In the genomic region with DNA sequence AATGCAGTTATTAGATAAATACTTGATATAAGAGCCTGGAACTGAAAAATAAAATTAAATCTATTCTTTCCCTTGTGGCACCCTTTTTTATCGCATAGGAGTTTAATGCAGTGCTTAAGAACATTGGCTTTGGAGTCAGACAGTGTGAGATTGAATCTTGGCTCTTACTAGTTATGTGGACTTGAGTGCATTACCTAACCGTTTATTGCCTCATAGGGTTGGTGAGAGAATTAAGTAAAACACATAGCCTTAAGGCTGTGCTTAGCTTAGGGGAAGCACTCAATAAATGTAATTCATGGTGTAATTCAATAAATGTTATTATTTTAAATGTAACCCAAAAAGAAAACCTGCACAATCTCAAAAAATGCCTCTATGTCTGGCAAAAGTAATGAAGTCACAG, we compare ENCODE assay signal across 8 cellular contexts. TPM values are rescaled to one million over a fixed set of nuclear protein-coding genes. Genes with fewer than 3 reads are reported as not detected.
DNase-seq lines count a peak whose midpoint lies in the region; ATAC-seq and TF ChIP-seq lines count a peak whose summit lies in the region.

No MANE protein-coding gene starts in this region.

- H3K14ac ChIP-seq in neuronal stem cell (ENCODE audit: low read length) = no peak overlapping the region

- H2BK15ac ChIP-seq in neuronal stem cell (ENCODE audit: low read length) = no peak overlapping the region

- H4K8ac ChIP-seq in neuronal stem cell (ENCODE audit: low read depth, low read length) = no peak overlapping the region

- peaks cover 4% of the 10 kb centered on the region for H3K27me3 Mint-ChIP-seq in IgD-negative memory B cell
- H3K27me3 Mint-ChIP-seq in activated naive CD8-positive, alpha-beta T cell = no peaks in the 10 kb centered on the region
- peaks cover 3% of the 10 kb centered on the region for H3K27me3 Mint-ChIP-seq in memory B cell

- WGBS in neuronal stem cell (ENCODE audit: extremely low coverage in 2 of 2, insufficient read length in 2 of 2, insufficient replicate concordance in 1 of 2), 2 donors = no CpG with 5 or more reads among the region's 2 CpGs

- peak; percentile 39 for DNase-seq in AG20443 (ENCODE audit: low spot score)
- no peak for DNase-seq in memory B cell (ENCODE audit: low spot score in 2 of 2)
- no peak for DNase-seq in neuronal stem cell (ENCODE audit: low spot score)

- H3K36me3 ChIP-seq in neuronal stem cell (replicated peaks in 1 of 2; ENCODE audit: control insufficient read depth in 2 of 2, insufficient read depth in 2 of 2, low read length in 2 of 2) = no peaks in the 10 kb centered on the region

- peak overlapping the region; percentile 97 to 99 (median 98) for H3K4me3 Mint-ChIP-seq in IgD-negative memory B cell
- H3K4me3 Mint-ChIP-seq in activated naive CD8-positive, alpha-beta T cell = peak overlapping the region; percentile 97
- peak overlapping the region; percentile 93 for H3K4me3 Mint-ChIP-seq in memory B cell

- H3K27ac Mint-ChIP-seq in IgD-negative memory B cell = peak overlapping the region; percentile 95 to 97 (median 96)
- H3K27ac Mint-ChIP-seq in activated naive CD8-positive, alpha-beta T cell = peak overlapping the region; percentile 97
- peak overlapping the region; percentile 97 for H3K27ac Mint-ChIP-seq in memory B cell

- H3K9me3 Mint-ChIP-seq in IgD-negative memory B cell = no peaks in the 10 kb centered on the region
- H3K9me3 Mint-ChIP-seq in activated naive CD8-positive, alpha-beta T cell (ENCODE audit: low read depth) = no peaks in the 10 kb centered on the region
- no peaks in the 10 kb centered on the region for H3K9me3 Mint-ChIP-seq in memory B cell

- H2BK12ac ChIP-seq in neuronal stem cell (ENCODE audit: low read length) = no peak overlapping the region

- H3K18ac ChIP-seq in neuronal stem cell (ENCODE audit: low read length) = no peak overlapping the region

- no peaks in the 10 kb centered on the region for H3K36me3 Mint-ChIP-seq in IgD-negative memory B cell
- no peaks in the 10 kb centered on the region for H3K36me3 Mint-ChIP-seq in activated naive CD8-positive, alpha-beta T cell
- no peaks in the 10 kb centered on the region for H3K36me3 Mint-ChIP-seq in memory B cell

- no peak overlapping the region for H3K4me2 ChIP-seq in neuronal stem cell (ENCODE audit: insufficient read depth, low read length, poor library complexity, severe bottlenecking)

- no peaks in the 10 kb centered on the region for H3K9me3 ChIP-seq in neuronal stem cell (replicated peaks in 1 of 2; ENCODE audit: control insufficient read depth in 2 of 2, insufficient read depth in 1 of 2, low read depth in 1 of 2, low read length in 2 of 2)

- no peak overlapping the region for H2AK5ac ChIP-seq in neuronal stem cell (ENCODE audit: low read depth, low read length)

- no peak overlapping the region for H2BK5ac ChIP-seq in neuronal stem cell (ENCODE audit: low read length)

- H3K4me1 ChIP-seq in neuronal stem cell (ENCODE audit: control insufficient read depth in 2 of 2, insufficient read depth in 1 of 2, low read depth in 1 of 2, low read length in 2 of 2) = peaks cover 6% of the 10 kb centered on the region in 2 donors

- no peak overlapping the region for H3K9ac ChIP-seq in neuronal stem cell (ENCODE audit: low read depth, low read length, poor library complexity)

- no peak overlapping the region for H3K23ac ChIP-seq in neuronal stem cell (ENCODE audit: low read depth, low read length, poor library complexity)

- no peak overlapping the region for H3K4me3 ChIP-seq in neuronal stem cell (ENCODE audit: low read length in 2 of 2)

- no peak overlapping the region for H3K27ac ChIP-seq in neuronal stem cell (replicated peaks; ENCODE audit: low read length)

- H3K79me1 ChIP-seq in neuronal stem cell (ENCODE audit: low read depth, low read length) = peaks cover 5% of the 10 kb centered on the region

- ATAC-seq in memory B cell (ENCODE audit: low read depth) (no peak), GM21737 (IDR thresholded peaks at IDR 0.05; ENCODE audit: unreplicated experiment) (no peak), GM18505 (IDR thresholded peaks at IDR 0.05; ENCODE audit: unreplicated experiment) (no peak), GM18511 (IDR thresholded peaks at IDR 0.05; ENCODE audit: unreplicated experiment) (no peak)

- no peak overlapping the region for H4K91ac ChIP-seq in neuronal stem cell (ENCODE audit: low read depth, low read length, poor library complexity)

- H2BK120ac ChIP-seq in neuronal stem cell (ENCODE audit: low read depth, low read length) = no peak overlapping the region

- H3K27me3 ChIP-seq in neuronal stem cell (ENCODE audit: control insufficient read depth in 3 of 3, insufficient read depth in 3 of 3, low read depth in 1 of 3, low read length in 3 of 3) = peaks cover 0 to 2% (median 0%) of the 10 kb centered on the region in 3 experiments

- no peak overlapping the region for H3K4ac ChIP-seq in neuronal stem cell (ENCODE audit: low read length)

- peaks cover 36 to 43% (median 37%) of the 10 kb centered on the region in 3 donors for H3K4me1 Mint-ChIP-seq in IgD-negative memory B cell
- peaks cover 55% of the 10 kb centered on the region for H3K4me1 Mint-ChIP-seq in activated naive CD8-positive, alpha-beta T cell (ENCODE audit: low read depth)
- peaks cover 33% of the 10 kb centered on the region for H3K4me1 Mint-ChIP-seq in memory B cell

- no peak overlapping the region for H2AFZ ChIP-seq in neuronal stem cell (ENCODE audit: low read length)

- TF ChIP-seq POLR2A in GM18505 (IDR thresholded peaks at IDR 0.05; ENCODE audit: borderline replicate concordance, extremely low read depth, insufficient read depth, insufficient read length) = no peak

RNA-seq across cellular contexts. Expression of a gene that starts 2.6 kb away (rescaled TPM):
- polyA plus RNA-seq in IgD-negative memory B cell = 175 TPM
- polyA plus RNA-seq in neuronal stem cell (2013, experiment 1 of 2) = 5.4 TPM
- 5.6 TPM for polyA plus RNA-seq in neuronal stem cell (2013, experiment 2 of 2)
